In the genomic region with DNA sequence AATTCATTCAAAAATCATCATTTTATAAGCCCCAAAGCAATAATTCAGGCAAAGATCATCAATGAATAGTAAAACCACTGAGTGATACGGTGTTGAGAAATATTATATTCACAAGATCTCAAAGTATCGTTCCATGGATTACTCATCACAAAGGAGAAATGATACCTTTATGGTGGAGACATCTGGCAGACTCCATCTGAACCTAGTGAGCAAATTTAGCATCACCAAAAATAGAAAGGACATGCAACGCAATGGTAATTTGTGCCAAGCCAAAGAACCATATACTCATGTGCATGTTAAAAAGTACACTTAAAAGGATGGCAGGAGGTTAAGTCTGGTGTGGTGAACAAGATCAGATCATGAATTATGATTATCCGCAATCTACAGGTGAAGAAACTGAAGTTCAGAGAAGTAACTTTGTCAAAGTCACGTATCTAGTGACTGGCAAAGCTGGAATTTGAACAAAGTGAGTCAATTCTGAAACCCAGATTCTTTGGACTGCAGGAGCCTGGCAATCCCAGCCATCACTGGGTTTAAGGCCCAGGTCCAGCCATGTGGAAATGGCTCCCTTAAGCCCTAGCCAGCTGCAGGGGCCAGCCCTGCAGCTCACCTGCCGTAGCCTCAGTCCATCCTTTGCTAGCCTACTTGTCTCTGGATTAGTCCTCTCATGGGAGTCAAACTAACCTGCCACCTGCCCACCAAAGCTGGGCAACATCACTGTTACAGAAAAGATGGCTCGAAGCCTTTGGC, we compare ENCODE assay signal across 16 cellular contexts.
A peak's percentile ranks its signal among the peaks of the same experiment; 100 is the strongest.
DNase-seq lines count a peak whose midpoint lies in the region; ATAC-seq and TF ChIP-seq lines count a peak whose summit lies in the region.
"Had no signal": no experiment of that assay in that cellular context is flagged by ENCODE, and none has a peak within 500 bp of the region (broad histone marks: within the 10 kb centered on the region; RNA-seq: fewer than 3 reads in every experiment).

No MANE protein-coding gene starts in this region.

- no peak for TF ChIP-seq POLR2A in heart left ventricle (IDR thresholded peaks at IDR 0.05)

- H3K36me3 ChIP-seq in heart left ventricle (no peaks in the 10 kb centered on the region), right atrium auricular region (no peaks in the 10 kb centered on the region)
- H3K36me3 ChIP-seq: BLaER1 had no signal

- WGBS in heart left ventricle, 4 donors = 68 to 72% (median 71%) methylated on average over 7 of the region's 7 CpGs

- ATAC-seq in heart left ventricle = peak in 3 of 4 donors; percentile 65 to 78 (median 73)
- peak; percentile 64 for ATAC-seq in GM18868 (IDR thresholded peaks at IDR 0.05; ENCODE audit: unreplicated experiment)
- ATAC-seq: CD8-positive, alpha-beta T cell; GM23338; HCT116 had no signal

- H3K27me3 ChIP-seq in heart left ventricle (no peaks in the 10 kb centered on the region), right atrium auricular region (no peaks in the 10 kb centered on the region)
- H3K27me3 ChIP-seq: BLaER1 had no signal

- intact Hi-C loops in heart left ventricle (cut with DNase I) = no loop called here

- H3K27ac ChIP-seq in heart left ventricle (peak overlapping the region in 2 of 12 donors; percentile 31 to 46), right atrium auricular region (no peak overlapping the region)
- H3K27ac ChIP-seq: BLaER1, C4-2B had no signal

- peaks cover 0 to 9% (median 0%) of the 10 kb centered on the region in 12 donors for H3K4me1 ChIP-seq in heart left ventricle
- no peaks in the 10 kb centered on the region for H3K4me1 ChIP-seq in right atrium auricular region
- H3K4me1 ChIP-seq: BLaER1, Caco-2 had no signal

- TF ChIP-seq CTCF in heart left ventricle (IDR thresholded peaks at IDR 0.05) = no peak
- no peak for TF ChIP-seq CTCF in right atrium auricular region (IDR thresholded peaks at IDR 0.05)

- H3K9me3 ChIP-seq in heart left ventricle (peaks cover 0 to 30% (median 8%) of the 10 kb centered on the region in 12 donors), right atrium auricular region (peaks cover 0 to 11% of the 10 kb centered on the region in 2 donors)
- H3K9me3 ChIP-seq: BLaER1, Caco-2 had no signal

- no peak overlapping the region for H3K4me3 ChIP-seq in heart left ventricle
- H3K4me3 ChIP-seq in right atrium auricular region = no peak overlapping the region
- H3K4me3 ChIP-seq: BLaER1, GM23338 had no signal

- no peak for DNase-seq in heart left ventricle
- DNase-seq in right atrium auricular region (ENCODE audit: low spot score) = no peak
- DNase-seq in LHCN-M2 (ENCODE audit: low read depth) = peak; percentile 59
- DNase-seq in activated CD8-positive, alpha-beta memory T cell treated with anti-CD3 and anti-CD28 coated beads, Interleukin-2, amount 50 U/mL, for 4 hours = no peak
- DNase-seq in AG20443 (ENCODE audit: low spot score) = no peak
- DNase-seq: Caco-2; CD4-positive, CD25-positive, alpha-beta regulatory T cell; CD8-positive, alpha-beta T cell; DMS153; DND-41; H9 had no signal
